In genomic region chrX:115966920-115967319, GRCh38 we compare ENCODE assay signal across 1 cellular context.
TF ChIP-seq lines count a peak whose summit lies in the region.

No MANE protein-coding gene starts in this region.

TF ChIP-seq in H1, 55 proteins besides CTCF, POLR2A, EP300 and RAD21 (continued from another document):
- TF ChIP-seq, protein P1, sequence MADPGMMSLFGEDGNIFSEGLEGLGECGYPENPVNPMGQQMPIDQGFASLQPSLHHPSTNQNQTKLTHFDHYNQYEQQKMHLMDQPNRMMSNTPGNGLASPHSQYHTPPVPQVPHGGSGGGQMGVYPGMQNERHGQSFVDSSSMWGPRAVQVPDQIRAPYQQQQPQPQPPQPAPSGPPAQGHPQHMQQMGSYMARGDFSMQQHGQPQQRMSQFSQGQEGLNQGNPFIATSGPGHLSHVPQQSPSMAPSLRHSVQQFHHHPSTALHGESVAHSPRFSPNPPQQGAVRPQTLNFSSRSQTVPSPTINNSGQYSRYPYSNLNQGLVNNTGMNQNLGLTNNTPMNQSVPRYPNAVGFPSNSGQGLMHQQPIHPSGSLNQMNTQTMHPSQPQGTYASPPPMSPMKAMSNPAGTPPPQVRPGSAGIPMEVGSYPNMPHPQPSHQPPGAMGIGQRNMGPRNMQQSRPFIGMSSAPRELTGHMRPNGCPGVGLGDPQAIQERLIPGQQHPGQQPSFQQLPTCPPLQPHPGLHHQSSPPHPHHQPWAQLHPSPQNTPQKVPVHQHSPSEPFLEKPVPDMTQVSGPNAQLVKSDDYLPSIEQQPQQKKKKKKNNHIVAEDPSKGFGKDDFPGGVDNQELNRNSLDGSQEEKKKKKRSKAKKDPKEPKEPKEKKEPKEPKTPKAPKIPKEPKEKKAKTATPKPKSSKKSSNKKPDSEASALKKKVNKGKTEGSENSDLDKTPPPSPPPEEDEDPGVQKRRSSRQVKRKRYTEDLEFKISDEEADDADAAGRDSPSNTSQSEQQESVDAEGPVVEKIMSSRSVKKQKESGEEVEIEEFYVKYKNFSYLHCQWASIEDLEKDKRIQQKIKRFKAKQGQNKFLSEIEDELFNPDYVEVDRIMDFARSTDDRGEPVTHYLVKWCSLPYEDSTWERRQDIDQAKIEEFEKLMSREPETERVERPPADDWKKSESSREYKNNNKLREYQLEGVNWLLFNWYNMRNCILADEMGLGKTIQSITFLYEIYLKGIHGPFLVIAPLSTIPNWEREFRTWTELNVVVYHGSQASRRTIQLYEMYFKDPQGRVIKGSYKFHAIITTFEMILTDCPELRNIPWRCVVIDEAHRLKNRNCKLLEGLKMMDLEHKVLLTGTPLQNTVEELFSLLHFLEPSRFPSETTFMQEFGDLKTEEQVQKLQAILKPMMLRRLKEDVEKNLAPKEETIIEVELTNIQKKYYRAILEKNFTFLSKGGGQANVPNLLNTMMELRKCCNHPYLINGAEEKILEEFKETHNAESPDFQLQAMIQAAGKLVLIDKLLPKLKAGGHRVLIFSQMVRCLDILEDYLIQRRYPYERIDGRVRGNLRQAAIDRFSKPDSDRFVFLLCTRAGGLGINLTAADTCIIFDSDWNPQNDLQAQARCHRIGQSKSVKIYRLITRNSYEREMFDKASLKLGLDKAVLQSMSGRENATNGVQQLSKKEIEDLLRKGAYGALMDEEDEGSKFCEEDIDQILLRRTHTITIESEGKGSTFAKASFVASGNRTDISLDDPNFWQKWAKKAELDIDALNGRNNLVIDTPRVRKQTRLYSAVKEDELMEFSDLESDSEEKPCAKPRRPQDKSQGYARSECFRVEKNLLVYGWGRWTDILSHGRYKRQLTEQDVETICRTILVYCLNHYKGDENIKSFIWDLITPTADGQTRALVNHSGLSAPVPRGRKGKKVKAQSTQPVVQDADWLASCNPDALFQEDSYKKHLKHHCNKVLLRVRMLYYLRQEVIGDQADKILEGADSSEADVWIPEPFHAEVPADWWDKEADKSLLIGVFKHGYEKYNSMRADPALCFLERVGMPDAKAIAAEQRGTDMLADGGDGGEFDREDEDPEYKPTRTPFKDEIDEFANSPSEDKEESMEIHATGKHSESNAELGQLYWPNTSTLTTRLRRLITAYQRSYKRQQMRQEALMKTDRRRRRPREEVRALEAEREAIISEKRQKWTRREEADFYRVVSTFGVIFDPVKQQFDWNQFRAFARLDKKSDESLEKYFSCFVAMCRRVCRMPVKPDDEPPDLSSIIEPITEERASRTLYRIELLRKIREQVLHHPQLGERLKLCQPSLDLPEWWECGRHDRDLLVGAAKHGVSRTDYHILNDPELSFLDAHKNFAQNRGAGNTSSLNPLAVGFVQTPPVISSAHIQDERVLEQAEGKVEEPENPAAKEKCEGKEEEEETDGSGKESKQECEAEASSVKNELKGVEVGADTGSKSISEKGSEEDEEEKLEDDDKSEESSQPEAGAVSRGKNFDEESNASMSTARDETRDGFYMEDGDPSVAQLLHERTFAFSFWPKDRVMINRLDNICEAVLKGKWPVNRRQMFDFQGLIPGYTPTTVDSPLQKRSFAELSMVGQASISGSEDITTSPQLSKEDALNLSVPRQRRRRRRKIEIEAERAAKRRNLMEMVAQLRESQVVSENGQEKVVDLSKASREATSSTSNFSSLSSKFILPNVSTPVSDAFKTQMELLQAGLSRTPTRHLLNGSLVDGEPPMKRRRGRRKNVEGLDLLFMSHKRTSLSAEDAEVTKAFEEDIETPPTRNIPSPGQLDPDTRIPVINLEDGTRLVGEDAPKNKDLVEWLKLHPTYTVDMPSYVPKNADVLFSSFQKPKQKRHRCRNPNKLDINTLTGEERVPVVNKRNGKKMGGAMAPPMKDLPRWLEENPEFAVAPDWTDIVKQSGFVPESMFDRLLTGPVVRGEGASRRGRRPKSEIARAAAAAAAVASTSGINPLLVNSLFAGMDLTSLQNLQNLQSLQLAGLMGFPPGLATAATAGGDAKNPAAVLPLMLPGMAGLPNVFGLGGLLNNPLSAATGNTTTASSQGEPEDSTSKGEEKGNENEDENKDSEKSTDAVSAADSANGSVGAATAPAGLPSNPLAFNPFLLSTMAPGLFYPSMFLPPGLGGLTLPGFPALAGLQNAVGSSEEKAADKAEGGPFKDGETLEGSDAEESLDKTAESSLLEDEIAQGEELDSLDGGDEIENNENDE (IDR thresholded peaks at IDR 0.05; ENCODE audit: insufficient replicate concordance, low read length): no peak
- TF ChIP-seq JUND (IDR thresholded peaks at IDR 0.05; ENCODE audit: low read length) (no peak), TAF1 (IDR thresholded peaks at IDR 0.05; ENCODE audit: low read depth, low read length) (no peak), POLR2AphosphoS5 (IDR thresholded peaks at IDR 0.05; ENCODE audit: low read depth, low read length) (no peak), CEBPB (IDR thresholded peaks at IDR 0.05; ENCODE audit: low read depth, low read length) (no peak), RXRA (IDR thresholded peaks at IDR 0.05; ENCODE audit: insufficient read depth, low read depth, low read length) (no peak), CBX8 (IDR thresholded peaks at IDR 0.05; ENCODE audit: borderline replicate concordance, low read depth, low read length) (no peak), SIX5 (IDR thresholded peaks at IDR 0.05; ENCODE audit: low read depth, low read length) (no peak), CBX5 (IDR thresholded peaks at IDR 0.05; ENCODE audit: low read depth, low read length) (no peak), RNF2 (IDR thresholded peaks at IDR 0.05; ENCODE audit: borderline replicate concordance, low read depth, low read length, missing control alignments, poor library complexity, severe bottlenecking) (no peak), SRF (IDR thresholded peaks at IDR 0.05; ENCODE audit: low read depth, low read length) (no peak), KDM5A (IDR thresholded peaks at IDR 0.05; ENCODE audit: low read length) (no peak), YY1 (IDR thresholded peaks at IDR 0.05; ENCODE audit: low read depth, low read length) (no peak), JUN (IDR thresholded peaks at IDR 0.05; ENCODE audit: low read depth, low read length) (no peak), ASH2L (IDR thresholded peaks at IDR 0.05; ENCODE audit: low read length) (no peak)
- TF ChIP-seq, protein P2, sequence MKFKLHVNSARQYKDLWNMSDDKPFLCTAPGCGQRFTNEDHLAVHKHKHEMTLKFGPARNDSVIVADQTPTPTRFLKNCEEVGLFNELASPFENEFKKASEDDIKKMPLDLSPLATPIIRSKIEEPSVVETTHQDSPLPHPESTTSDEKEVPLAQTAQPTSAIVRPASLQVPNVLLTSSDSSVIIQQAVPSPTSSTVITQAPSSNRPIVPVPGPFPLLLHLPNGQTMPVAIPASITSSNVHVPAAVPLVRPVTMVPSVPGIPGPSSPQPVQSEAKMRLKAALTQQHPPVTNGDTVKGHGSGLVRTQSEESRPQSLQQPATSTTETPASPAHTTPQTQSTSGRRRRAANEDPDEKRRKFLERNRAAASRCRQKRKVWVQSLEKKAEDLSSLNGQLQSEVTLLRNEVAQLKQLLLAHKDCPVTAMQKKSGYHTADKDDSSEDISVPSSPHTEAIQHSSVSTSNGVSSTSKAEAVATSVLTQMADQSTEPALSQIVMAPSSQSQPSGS (IDR thresholded peaks at IDR 0.05; ENCODE audit: low read length): no peak
TF ChIP-seq in H1: peak in this region for 0.
